ENCODE assay signal across 9 cellular contexts in the genomic region with DNA sequence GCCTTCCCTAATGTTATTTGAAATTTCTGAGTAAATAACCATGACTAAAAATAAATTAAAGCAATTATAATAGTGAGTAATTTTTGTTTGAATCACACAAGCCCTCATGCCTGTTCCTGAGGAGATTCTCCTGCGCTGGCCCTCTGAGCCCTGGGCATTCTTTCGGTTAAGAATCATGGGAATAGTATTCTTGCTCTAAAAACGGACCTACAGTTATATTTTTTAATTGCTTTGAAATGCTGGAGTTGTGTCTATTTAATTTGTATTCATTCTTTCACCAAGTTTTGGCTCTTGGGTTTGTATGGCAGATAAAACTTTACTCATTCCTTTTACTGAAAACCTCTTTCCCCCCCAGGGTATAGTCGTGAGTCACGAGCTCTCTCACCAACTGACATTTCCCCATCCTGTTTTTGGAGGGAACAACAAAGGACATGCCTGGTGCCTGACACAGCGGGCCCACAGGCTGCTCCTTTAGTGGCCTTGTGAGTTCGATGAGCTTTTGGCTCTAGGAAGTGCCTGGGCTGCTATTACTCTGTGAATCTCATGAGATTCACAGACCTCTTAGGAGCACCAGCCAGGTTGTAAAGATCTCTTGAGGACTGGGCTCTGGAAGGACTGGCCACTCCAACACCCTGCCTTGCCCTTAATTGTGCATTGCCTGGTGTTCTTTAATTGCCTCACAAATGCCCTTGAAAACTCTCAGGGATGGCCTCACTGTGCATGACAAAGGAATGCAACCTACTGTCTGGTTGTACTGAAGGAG. TPM values are rescaled to one million over a fixed set of nuclear protein-coding genes. Genes with fewer than 3 reads are reported as not detected.
DNase-seq lines count a peak whose midpoint lies in the region; TF ChIP-seq lines count a peak whose summit lies in the region.
"Had no signal": no experiment of that assay in that cellular context is flagged by ENCODE, and none has a peak within 500 bp of the region (broad histone marks: within the 10 kb centered on the region; RNA-seq: fewer than 3 reads in every experiment).

No MANE protein-coding gene starts in this region.

- H3K9me2 ChIP-seq in Karpas-422 (replicated peaks; ENCODE audit: insufficient read depth, low read length), result no peaks in the 10 kb centered on the region

- H3K4me3 ChIP-seq in AG10803 (ENCODE audit: low read length), result no peak overlapping the region
- H3K4me3 ChIP-seq in endodermal cell (ENCODE audit: low read length), result no peak overlapping the region
- H3K4me3 ChIP-seq in Karpas-422 (ENCODE audit: low read length), result no peak overlapping the region

- H3K36me3 Mint-ChIP-seq in endodermal cell (ENCODE audit: low read depth), result no peaks in the 10 kb centered on the region
- H3K36me3 Mint-ChIP-seq: activated naive CD8-positive, alpha-beta T cell treated with anti-CD3 and anti-CD28 coated beads, Interleukin-2, amount 10 ng/mL, durations not matched to agents 7 days and 5 days had no signal

- H3K27ac ChIP-seq in endodermal cell (ENCODE audit: low read depth, low read length), result peak overlapping the region; percentile 4
- H3K27ac ChIP-seq in Karpas-422 (ENCODE audit: low read length), result no peak overlapping the region

- H3K9ac ChIP-seq in endodermal cell (ENCODE audit: extremely low read depth, low read length, poor library complexity, severe bottlenecking), result no peak overlapping the region
- H3K9ac ChIP-seq in Karpas-422 (ENCODE audit: low read length), result no peak overlapping the region

- H3K36me3 ChIP-seq in endodermal cell (ENCODE audit: control insufficient read depth, insufficient read depth, low read length) (no peaks in the 10 kb centered on the region), Karpas-422 (ENCODE audit: insufficient read depth, low read length) (no peaks in the 10 kb centered on the region)

- no peak overlapping the region for H3K4me2 ChIP-seq in Karpas-422 (ENCODE audit: low read depth, low read length, poor library complexity, severe bottlenecking)

- H3K4me1 ChIP-seq in endodermal cell (ENCODE audit: control insufficient read depth, insufficient read depth, low read length) (no peaks in the 10 kb centered on the region), Karpas-422 (ENCODE audit: low read length) (peaks cover 8% of the 10 kb centered on the region)

- TF ChIP-seq CTCF in AG10803 (conservative IDR thresholded peaks at IDR 0.05; ENCODE audit: low read length), result no peak
- no peak for TF ChIP-seq CTCF in endodermal cell (conservative IDR thresholded peaks at IDR 0.05)
- no peak for TF ChIP-seq CTCF in GM13976 (IDR thresholded peaks at IDR 0.05; ENCODE audit: borderline replicate concordance, control extremely low read depth, extremely low read depth, insufficient read depth, missing control alignments)

- in situ Hi-C loops in GM13976 (cut with MboI; ENCODE audit: low sequenced_read_pairs, unreplicated experiment), result no loop called here

- no peaks in the 10 kb centered on the region for H3K27me3 ChIP-seq in endodermal cell (ENCODE audit: control insufficient read depth, insufficient read depth, low read length, poor library complexity, severe bottlenecking)
- H3K27me3 ChIP-seq in Karpas-422 (ENCODE audit: low read length), result no peaks in the 10 kb centered on the region

- peaks cover 8% of the 10 kb centered on the region for H3K4me1 Mint-ChIP-seq in endodermal cell
- H3K4me1 Mint-ChIP-seq: activated naive CD8-positive, alpha-beta T cell treated with anti-CD3 and anti-CD28 coated beads, Interleukin-2, amount 10 ng/mL, durations not matched to agents 7 days and 5 days had no signal

- 20 to 55% methylated on average over 1 to 7 of the region's 7 CpGs for WGBS in endodermal cell (ENCODE audit: insufficient coverage in 1 of 2, insufficient read length in 1 of 2), 2 experiments

- H3K79me2 ChIP-seq in Karpas-422 (ENCODE audit: low read length), result no peaks in the 10 kb centered on the region

- H3K9me3 ChIP-seq in endodermal cell (ENCODE audit: control insufficient read depth, low read length), result no peaks in the 10 kb centered on the region
- H3K9me3 ChIP-seq in Karpas-422 (ENCODE audit: low read length), result no peaks in the 10 kb centered on the region

- DNase-seq in AG10803 (ENCODE audit: low read depth), result peak; percentile 97
- DNase-seq in NCI-H2227 (lab: John Stamatoyannopoulos, UW; ENCODE audit: unreplicated experiment), result peak; percentile 8
- peak; percentile 78 for DNase-seq in endodermal cell
- peak; percentile 69 for DNase-seq in myocyte (ENCODE audit: low read depth)
- DNase-seq in Karpas-422, result no peak
- DNase-seq in NOMO-1 treated with DMSO at 0.1 percent for 48 hours (lab: John Stamatoyannopoulos, UW; ENCODE audit: unreplicated experiment), result no peak
- no peak for DNase-seq in NCI-H1436 treated with DMSO at 0.1 percent for 48 hours (lab: John Stamatoyannopoulos, UW)
- DNase-seq in GM13976 (ENCODE audit: low spot score), result no peak
- DNase-seq: activated naive CD8-positive, alpha-beta T cell treated with anti-CD3 and anti-CD28 coated beads, Interleukin-2, amount 10 ng/mL, durations not matched to agents 7 days and 5 days had no signal

- H4K20me1 ChIP-seq in Karpas-422 (ENCODE audit: insufficient read depth, low read depth, low read length), result no peaks in the 10 kb centered on the region

- no peak overlapping the region for H3K4me3 Mint-ChIP-seq in endodermal cell
- H3K4me3 Mint-ChIP-seq: activated naive CD8-positive, alpha-beta T cell treated with anti-CD3 and anti-CD28 coated beads, Interleukin-2, amount 10 ng/mL, durations not matched to agents 7 days and 5 days had no signal

- no peaks in the 10 kb centered on the region for H3K9me3 Mint-ChIP-seq in endodermal cell
- H3K9me3 Mint-ChIP-seq: activated naive CD8-positive, alpha-beta T cell treated with anti-CD3 and anti-CD28 coated beads, Interleukin-2, amount 10 ng/mL, durations not matched to agents 7 days and 5 days had no signal

- no peaks in the 10 kb centered on the region for H3K27me3 Mint-ChIP-seq in endodermal cell (ENCODE audit: insufficient read depth)

- no peak overlapping the region for H3K27ac Mint-ChIP-seq in endodermal cell
- H3K27ac Mint-ChIP-seq: activated naive CD8-positive, alpha-beta T cell treated with anti-CD3 and anti-CD28 coated beads, Interleukin-2, amount 10 ng/mL, durations not matched to agents 7 days and 5 days had no signal

- no peak overlapping the region for H2AFZ ChIP-seq in Karpas-422 (ENCODE audit: low read length)

RNA-seq across cellular contexts. Expression of gene DDR2, which starts 58.6 kb away (rescaled TPM):
- total RNA-seq in endodermal cell (under 1 TPM; 0.26 to 0.55 TPM), myocyte (51.4 and 65.3 TPM in 2 replicates)
- polyA plus RNA-seq in endodermal cell (2013, experiment 1 of 2), result 3.9 TPM
- 4.1 TPM for polyA plus RNA-seq in endodermal cell (2013, experiment 2 of 2)
- polyA plus RNA-seq in myocyte (2012), result 43.2 TPM
- 0.43 and 0.67 TPM in 2 replicates for total RNA-seq in Karpas-422 (2014; rRNA removed; shearing (Covaris generic); ENCODE audit: low replicate concordance)

Comparison
In these comparisons a context has a peak if more than half of its experiments do, and no peak if none do; other contexts are left out.
1. DNase-seq: peak in AG10803 (single experiment), NCI-H2227 (single experiment), endodermal cell (single experiment) and myocyte (single experiment); none in Karpas-422 (single experiment), NOMO-1 treated with DMSO at 0.1 percent for 48 hours (single experiment), NCI-H1436 treated with DMSO at 0.1 percent for 48 hours (single experiment) and GM13976 (single experiment).
2. RNA of gene DDR2, which starts 58.6 kb away (total RNA-seq): 51.4 to 65.3 TPM in myocyte; 0.43 to 0.67 TPM in Karpas-422 and 0.26 to 0.55 TPM in endodermal cell; every median in the first group is over 10 times any median in the second.